Comparison of ENCODE assay signal across 1 cellular context in genomic region chr2:11174222-11174621, GRCh38.
TF ChIP-seq lines count a peak whose summit lies in the region.

No MANE protein-coding gene starts in this region.

TF ChIP-seq in HepG2, 621 proteins besides CTCF, POLR2A, EP300 and RAD21 (continued from another document):
- TF ChIP-seq ZNF33A (CRISPR knock-in tag; IDR thresholded peaks at IDR 0.05; ENCODE audit: borderline replicate concordance) (no peak), CREB1 (IDR thresholded peaks at IDR 0.05) (no peak), CREB1 (CRISPR knock-in tag; IDR thresholded peaks at IDR 0.05) (peak; percentile 22; the same call in 1 of the 2 replicates), ZNF619 (CRISPR knock-in tag; IDR thresholded peaks at IDR 0.05) (no peak)
